Comparison of ENCODE assay signal across 8 cellular contexts in genomic region chr7:91636129-91636724, GRCh38.
DNase-seq lines count a peak whose midpoint lies in the region; ATAC-seq and TF ChIP-seq lines count a peak whose summit lies in the region.

No MANE protein-coding gene starts in this region.

- 44% methylated on average over 6 of the region's 6 CpGs for WGBS in mesenchymal stem cell

- no peak overlapping the region for H3K18ac ChIP-seq in mesenchymal stem cell (ENCODE audit: low read depth in 1 of 2, low read length in 2 of 2)

- H2BK5ac ChIP-seq in mesenchymal stem cell (ENCODE audit: low read depth, low read length, poor library complexity, severe bottlenecking), result no peak overlapping the region

- H2BK12ac ChIP-seq in mesenchymal stem cell (ENCODE audit: low read length in 2 of 2), result no peak overlapping the region

- H3K9me3 ChIP-seq in mesenchymal stem cell (ENCODE audit: control insufficient read depth, low read length), result no peaks in the 10 kb centered on the region

- H3K36me3 Mint-ChIP-seq in brain, result no peaks in the 10 kb centered on the region

- H3K36me3 ChIP-seq in mesenchymal stem cell (ENCODE audit: control insufficient read depth in 1 of 2, insufficient read depth in 2 of 2, low read depth in 1 of 2, low read length in 2 of 2), result no peaks in the 10 kb centered on the region

- TF ChIP-seq CTCF in AG10803 (conservative IDR thresholded peaks at IDR 0.05; ENCODE audit: low read length), result peak; percentile 52
- peak; percentile 47 to 60 for TF ChIP-seq CTCF in brain (conservative IDR thresholded peaks at IDR 0.05)

- H3K4ac ChIP-seq in mesenchymal stem cell (ENCODE audit: low read depth in 1 of 2, low read length in 2 of 2), result no peak overlapping the region

- no peak overlapping the region for H3K27ac ChIP-seq in mesenchymal stem cell (ENCODE audit: low read length, poor library complexity, severe bottlenecking)

- peaks cover 30% of the 10 kb centered on the region for H3K4me1 Mint-ChIP-seq in brain

- no peak overlapping the region for H3K4me3 Mint-ChIP-seq in brain

- no peak overlapping the region for H3K9ac ChIP-seq in mesenchymal stem cell (ENCODE audit: low read length)

- H3K4me3 ChIP-seq in AG10803 (ENCODE audit: low read length), result no peak overlapping the region
- H3K4me3 ChIP-seq in mesenchymal stem cell (ENCODE audit: insufficient read depth in 1 of 2, low read depth in 1 of 2, low read length in 2 of 2), result no peak overlapping the region

- H3K27me3 ChIP-seq in mesenchymal stem cell (ENCODE audit: control insufficient read depth in 1 of 2, insufficient read depth in 1 of 2, low read length in 2 of 2), result no peaks in the 10 kb centered on the region

- peak; percentile 80 for ATAC-seq in GM18907 (IDR thresholded peaks at IDR 0.05; ENCODE audit: unreplicated experiment)
- ATAC-seq in activated CD4-positive, CD25-positive, alpha-beta regulatory T cell treated with anti-CD3 and anti-CD28 coated beads, Interleukin-2, amount 50 U/mL, for 24 hours, result no peak

- H3K4me1 ChIP-seq in mesenchymal stem cell (ENCODE audit: control insufficient read depth, insufficient read depth, low read depth, low read length), result peaks cover 2% of the 10 kb centered on the region

- no peak overlapping the region for H2AFZ ChIP-seq in mesenchymal stem cell (ENCODE audit: low read depth, low read length)

- H3K27me3 Mint-ChIP-seq in brain, result no peaks in the 10 kb centered on the region

- no peak overlapping the region for H2BK15ac ChIP-seq in mesenchymal stem cell (ENCODE audit: low read depth, poor library complexity, severe bottlenecking)

- peaks cover 0 to 3% (median 0%) of the 10 kb centered on the region in 5 experiments for H3K9me3 Mint-ChIP-seq in brain

- DNase-seq in AG10803 (ENCODE audit: low read depth), result peak; percentile 8
- peak; percentile 4 for DNase-seq in MV-4-11 (lab: John Stamatoyannopoulos, UW)
- DNase-seq in mesenchymal stem cell, result peak; percentile 6
- no peak for DNase-seq in AG20443 (ENCODE audit: low spot score)
- DNase-seq in amygdala (lab: John Stamatoyannopoulos, UW), result no peak

- no peak overlapping the region for H3K23ac ChIP-seq in mesenchymal stem cell (ENCODE audit: low read length in 2 of 2)

- H2AK5ac ChIP-seq in mesenchymal stem cell (ENCODE audit: low read length, severe bottlenecking), result peak overlapping the region; percentile 25

- no peak overlapping the region for H2BK120ac ChIP-seq in mesenchymal stem cell (ENCODE audit: low read depth, low read length)

- H3K14ac ChIP-seq in mesenchymal stem cell (ENCODE audit: low read length in 2 of 2), result no peak overlapping the region

- no peaks in the 10 kb centered on the region for H3K79me1 ChIP-seq in mesenchymal stem cell (replicated peaks; ENCODE audit: low read length, poor library complexity, severe bottlenecking)

- no peak overlapping the region for H4K91ac ChIP-seq in mesenchymal stem cell (ENCODE audit: low read length)

- H3K27ac Mint-ChIP-seq in brain, result no peak overlapping the region

- H3K4me2 ChIP-seq in mesenchymal stem cell (ENCODE audit: low read length, poor library complexity, severe bottlenecking), result no peak overlapping the region

- no peak overlapping the region for H4K8ac ChIP-seq in mesenchymal stem cell (ENCODE audit: low read length)

Comparison
In these comparisons a context has a peak if more than half of its experiments do, and no peak if none do; other contexts are left out.
1. DNase-seq: peak in AG10803 (single experiment), MV-4-11 (single experiment) and mesenchymal stem cell (single experiment); none in AG20443 (single experiment) and amygdala (0 of 56).